10 cellular contexts compared by ENCODE assay signal in the genomic region with DNA sequence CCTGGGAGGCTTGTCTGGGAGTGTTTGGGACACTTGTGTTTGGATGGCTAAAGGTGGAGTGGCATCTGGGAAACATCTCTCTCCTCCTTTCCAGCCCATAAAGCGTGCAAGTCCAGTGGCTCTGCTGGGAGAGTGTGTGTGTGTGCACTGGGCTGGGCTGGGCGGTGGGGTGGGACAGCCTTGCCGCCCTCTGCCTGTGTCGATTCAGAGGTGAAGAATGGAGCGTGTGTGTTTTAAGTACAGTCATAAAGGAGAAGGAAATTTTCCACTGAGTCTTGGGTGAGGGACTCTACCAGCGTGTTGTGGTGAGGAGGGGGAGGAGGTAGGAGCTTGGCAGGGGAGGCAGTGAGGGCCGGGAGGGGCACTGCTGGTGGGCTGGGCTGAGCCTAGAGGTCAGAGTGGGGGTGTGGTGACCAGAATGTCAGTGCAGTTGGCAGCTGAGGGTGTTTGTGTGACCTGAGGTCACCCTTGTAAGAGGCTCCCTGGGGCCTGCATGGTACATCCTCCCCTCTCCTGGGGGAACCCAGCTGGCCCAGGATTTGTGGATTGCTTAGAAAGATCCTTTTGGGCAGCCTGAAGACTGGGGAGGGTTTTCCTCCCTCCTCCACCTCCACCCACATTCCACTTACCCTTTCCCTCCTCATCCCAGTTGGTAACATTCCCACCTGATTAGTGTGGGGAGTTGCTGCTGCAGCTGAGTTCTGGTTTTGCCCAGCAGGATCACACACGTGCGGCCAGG. TPM values are rescaled to one million over a fixed set of nuclear protein-coding genes. Genes with fewer than 3 reads are reported as not detected.
DNase-seq lines count a peak whose midpoint lies in the region; FAIRE-seq and TF ChIP-seq lines count a peak whose summit lies in the region.
"Had no signal": no experiment of that assay in that cellular context is flagged by ENCODE, and none has a peak within 500 bp of the region (broad histone marks: within the 10 kb centered on the region; RNA-seq: fewer than 3 reads in every experiment).

No MANE protein-coding gene starts in this region.

- no peaks in the 10 kb centered on the region for H3K36me3 ChIP-seq in ES-I3 (ENCODE audit: insufficient read depth, low read length)
- peaks cover 4% of the 10 kb centered on the region for H3K36me3 ChIP-seq in astrocyte (ENCODE audit: insufficient read depth, low read length)
- no peaks in the 10 kb centered on the region for H3K36me3 ChIP-seq in iPS-15b (ENCODE audit: control insufficient read depth, insufficient read depth, low read length)
- no peaks in the 10 kb centered on the region for H3K36me3 ChIP-seq in HAP-1 (replicated peaks)

- H3K9me3 ChIP-seq in ES-I3 (ENCODE audit: control insufficient read depth, insufficient read depth, low read length) (no peaks in the 10 kb centered on the region), astrocyte (ENCODE audit: insufficient read depth, low read depth, low read length) (no peaks in the 10 kb centered on the region), iPS-15b (ENCODE audit: control insufficient read depth, insufficient read depth, low read length) (no peaks in the 10 kb centered on the region), HAP-1 (no peaks in the 10 kb centered on the region)

- peaks cover 6% of the 10 kb centered on the region for H3K27me3 Mint-ChIP-seq in astrocyte (ENCODE audit: low read depth, unreplicated experiment)

- peak overlapping the region; percentile 59; the same call in 1 of the 2 replicates for H3K9ac ChIP-seq in ES-I3 (ENCODE audit: low read depth, low read length)
- H3K9ac ChIP-seq in astrocyte (ENCODE audit: low read length), result peak overlapping the region; percentile 85
- H3K9ac ChIP-seq in iPS-15b (ENCODE audit: low read depth, low read length), result no peak overlapping the region

- in situ Hi-C loops in HAP-1 (cut with MboI; ENCODE audit: low sequenced_read_pairs), result no loop called here

- no peaks in the 10 kb centered on the region for H3K9me3 Mint-ChIP-seq in astrocyte (ENCODE audit: unreplicated experiment)

- no peak for FAIRE-seq in astrocyte (lab: Jason Lieb, UNC)

- H3K27ac Mint-ChIP-seq in astrocyte (ENCODE audit: unreplicated experiment), result peak overlapping the region; percentile 90

- H3K79me2 ChIP-seq in astrocyte (ENCODE audit: insufficient read depth, low read length), result peaks cover 63% of the 10 kb centered on the region

- no peaks in the 10 kb centered on the region for H3K27me3 ChIP-seq in astrocyte (ENCODE audit: insufficient read depth, low read length)
- peaks cover 23% of the 10 kb centered on the region for H3K27me3 ChIP-seq in iPS-15b (ENCODE audit: control insufficient read depth, insufficient read depth, low read length)
- H3K27me3 ChIP-seq in HAP-1 (ENCODE audit: low read depth), result no peaks in the 10 kb centered on the region

- peak; percentile 77 for DNase-seq in astrocyte (ENCODE audit: low read depth)
- DNase-seq in retinal pigment epithelial cell (ENCODE audit: low read depth), result no peak
- DNase-seq in activated T-cell treated with anti-CD3 and anti-CD28 coated beads, Interleukin-2, amount 50 U/mL, for 1 hour, result no peak
- DNase-seq in HAP-1 (ENCODE audit: low spot score in 2 of 2), result no peak
- DNase-seq in activated gamma-delta T cell (lab: John Stamatoyannopoulos, UW), result no peak
- no peak for DNase-seq in foreskin melanocyte
- DNase-seq: midbrain, NCI-H510A treated with DMSO at 0.1 percent for 48 hours had no signal

- H3K4me2 ChIP-seq in astrocyte (ENCODE audit: low read length), result peak overlapping the region; percentile 85

- TF ChIP-seq CTCF in astrocyte (IDR thresholded peaks at IDR 0.05; ENCODE audit: insufficient read depth, low read depth, low read length) (no peak), retinal pigment epithelial cell (conservative IDR thresholded peaks at IDR 0.05; ENCODE audit: low read depth, low read length) (no peak)

- no peak overlapping the region for H2AFZ ChIP-seq in astrocyte (ENCODE audit: low read depth, low read length)

- peak overlapping the region; percentile 78 for H3K4me3 ChIP-seq in astrocyte (ENCODE audit: insufficient read depth, low read depth, low read length)
- peak overlapping the region; percentile 64 for H3K4me3 ChIP-seq in iPS-15b (ENCODE audit: low read depth, low read length)
- H3K4me3 ChIP-seq in retinal pigment epithelial cell (ENCODE audit: low read length), result peak overlapping the region; percentile 100
- H3K4me3 ChIP-seq in HAP-1, result no peak overlapping the region

- H3K4me3 Mint-ChIP-seq in astrocyte (ENCODE audit: unreplicated experiment), result peak overlapping the region; percentile 96

- peaks cover 29% of the 10 kb centered on the region for H3K4me1 Mint-ChIP-seq in astrocyte (ENCODE audit: low read depth, unreplicated experiment)

- peaks cover 53% of the 10 kb centered on the region for H4K20me1 ChIP-seq in astrocyte (ENCODE audit: insufficient read depth, low read length)

- peak overlapping the region; percentile 78 for H3K27ac ChIP-seq in astrocyte (ENCODE audit: low read depth, low read length)

- peaks cover 2% of the 10 kb centered on the region for H3K36me3 Mint-ChIP-seq in astrocyte (ENCODE audit: low read depth, unreplicated experiment)

- H3K4me1 ChIP-seq in ES-I3 (ENCODE audit: insufficient read depth, low read length), result peaks cover 28% of the 10 kb centered on the region
- peaks cover 30% of the 10 kb centered on the region for H3K4me1 ChIP-seq in astrocyte (ENCODE audit: insufficient read depth, low read length)
- H3K4me1 ChIP-seq in iPS-15b (ENCODE audit: control insufficient read depth, insufficient read depth, low read length), result peaks cover 16% of the 10 kb centered on the region
- H3K4me1 ChIP-seq in HAP-1, result peaks cover 3% of the 10 kb centered on the region; the same call in 1 of the 2 replicates

RNA-seq across cellular contexts. Expression of gene TIMP3, which starts 1.7 kb away (rescaled TPM):
- total RNA-seq in astrocyte, result 145 and 158 TPM in 2 replicates
